ENCODE assay signal across 9 cellular contexts in genomic region chr9:114652776-114653555, GRCh38. TPM values are rescaled to one million over a fixed set of nuclear protein-coding genes. Genes with fewer than 3 reads are reported as not detected.
DNase-seq lines count a peak whose midpoint lies in the region; ATAC-seq and TF ChIP-seq lines count a peak whose summit lies in the region.
"Had no signal": no experiment of that assay in that cellular context is flagged by ENCODE, and none has a peak within 500 bp of the region (broad histone marks: within the 10 kb centered on the region; RNA-seq: fewer than 3 reads in every experiment).

No MANE protein-coding gene starts in this region.

- DNase-seq in activated naive CD8-positive, alpha-beta T cell treated with anti-CD3 and anti-CD28 coated beads for 36 hours, result no peak
- DNase-seq in neural progenitor cell (ENCODE audit: low spot score) (no peak), putamen (ENCODE audit: low spot score) (no peak), NCI-H2029 treated with DMSO at 0.1 percent for 48 hours (lab: John Stamatoyannopoulos, UW) (no peak), C1 segment of cervical spinal cord (lab: John Stamatoyannopoulos, UW) (no peak), lower leg skin (ENCODE audit: low spot score in 2 of 2) (no peak)

- no peak overlapping the region for H3K27ac ChIP-seq in neural progenitor cell

- no peaks in the 10 kb centered on the region for H3K36me3 ChIP-seq in neural progenitor cell

- H3K4me1 Mint-ChIP-seq in activated naive CD8-positive, alpha-beta T cell treated with anti-CD3 and anti-CD28 coated beads for 36 hours, result peaks cover 17% of the 10 kb centered on the region
- H3K4me1 Mint-ChIP-seq in neural progenitor cell, result no peaks in the 10 kb centered on the region

- no peaks in the 10 kb centered on the region for H3K27me3 ChIP-seq in neural progenitor cell

- TF ChIP-seq CTCF in neural progenitor cell (IDR thresholded peaks at IDR 0.05), result no peak
- no peak for TF ChIP-seq CTCF in lower leg skin (IDR thresholded peaks at IDR 0.05)

- no peaks in the 10 kb centered on the region for H3F3A ChIP-seq in neural progenitor cell (ENCODE audit: low read depth)

- ATAC-seq in GM18502 (IDR thresholded peaks at IDR 0.05; ENCODE audit: poor library complexity, unreplicated experiment) (peak; percentile 8), HG03135 (IDR thresholded peaks at IDR 0.05; ENCODE audit: unreplicated experiment) (peak; percentile 18)

- H2AFZ ChIP-seq in neural progenitor cell (replicated peaks), result peak overlapping the region; percentile 30

- intact Hi-C loops in lower leg skin (cut with DNase I; ENCODE audit: low total_unique reads), result loop anchor here (5.0 kb wide), 1 partner anchor 246 kb away; no protein-coding TSS in a partner anchor

- H3K27me3 Mint-ChIP-seq in activated naive CD8-positive, alpha-beta T cell treated with anti-CD3 and anti-CD28 coated beads for 36 hours, result no peaks in the 10 kb centered on the region
- H3K27me3 Mint-ChIP-seq in neural progenitor cell (ENCODE audit: insufficient read depth, low read depth), result peaks cover 6% of the 10 kb centered on the region

- H3K9me3 Mint-ChIP-seq in activated naive CD8-positive, alpha-beta T cell treated with anti-CD3 and anti-CD28 coated beads for 36 hours, result peaks cover 2% of the 10 kb centered on the region
- no peaks in the 10 kb centered on the region for H3K9me3 Mint-ChIP-seq in neural progenitor cell

- peaks cover 21% of the 10 kb centered on the region for H3K36me3 Mint-ChIP-seq in activated naive CD8-positive, alpha-beta T cell treated with anti-CD3 and anti-CD28 coated beads for 36 hours
- H3K36me3 Mint-ChIP-seq in neural progenitor cell, result peaks cover 1% of the 10 kb centered on the region

- H3K4me3 ChIP-seq in neural progenitor cell (no peak overlapping the region), lower leg skin (ENCODE audit: low read depth, poor library complexity, severe bottlenecking) (no peak overlapping the region)

- TF ChIP-seq POLR2A in lower leg skin (IDR thresholded peaks at IDR 0.05), result no peak

- H3K4me1 ChIP-seq in neural progenitor cell, result no peaks in the 10 kb centered on the region

- no peak overlapping the region for H3K4me3 Mint-ChIP-seq in activated naive CD8-positive, alpha-beta T cell treated with anti-CD3 and anti-CD28 coated beads for 36 hours
- no peak overlapping the region for H3K4me3 Mint-ChIP-seq in neural progenitor cell

- H3K79me2 ChIP-seq in neural progenitor cell (ENCODE audit: low read depth), result no peaks in the 10 kb centered on the region

- 63 to 74% methylated on average over 2 of the region's 2 CpGs for WGBS in lower leg skin, 2 donors

- no peaks in the 10 kb centered on the region for H4K20me1 ChIP-seq in neural progenitor cell (ENCODE audit: low read depth)

- no peak overlapping the region for H3K9ac ChIP-seq in neural progenitor cell

- H3K9me3 ChIP-seq in neural progenitor cell (ENCODE audit: low read depth), result no peaks in the 10 kb centered on the region

- no peak overlapping the region for H3K4me2 ChIP-seq in neural progenitor cell

- peak overlapping the region; percentile 28 for H3K27ac Mint-ChIP-seq in activated naive CD8-positive, alpha-beta T cell treated with anti-CD3 and anti-CD28 coated beads for 36 hours
- H3K27ac Mint-ChIP-seq in neural progenitor cell, result no peak overlapping the region

RNA-seq across cellular contexts. Expression of gene TEX53, which starts 4.6 kb away (rescaled TPM):
- not detected for total RNA-seq in activated naive CD8-positive, alpha-beta T cell treated with anti-CD3 and anti-CD28 coated beads for 36 hours
- total RNA-seq in neural progenitor cell (ENCODE audit: low replicate concordance), result not detected in 2 replicates
- not detected for total RNA-seq in lower leg skin
- total RNA-seq: cardiac septum had no signal

RNA-seq across cellular contexts. Expression of gene TEX48, which starts 29.0 kb away (rescaled TPM):
- under 1 TPM; 0.70 to 0.80 TPM for total RNA-seq in activated naive CD8-positive, alpha-beta T cell treated with anti-CD3 and anti-CD28 coated beads for 36 hours
- total RNA-seq in neural progenitor cell (ENCODE audit: low replicate concordance), result not detected in 2 replicates
- not detected for total RNA-seq in lower leg skin
- total RNA-seq: cardiac septum had no signal

RNA-seq across cellular contexts. Expression of gene TMEM268, which starts 41.9 kb away (rescaled TPM):
- 10 to 100 TPM; 28.8 to 29.8 TPM for total RNA-seq in activated naive CD8-positive, alpha-beta T cell treated with anti-CD3 and anti-CD28 coated beads for 36 hours
- total RNA-seq in neural progenitor cell (ENCODE audit: low replicate concordance), result 0.65 and 0.77 TPM in 2 replicates
- total RNA-seq in lower leg skin, result 1 to 10 TPM; 3.2 to 8.6 (median 4.0) TPM
